30 cellular contexts compared by ENCODE assay signal in genomic region chrX:13420545-13421183, GRCh38.
A peak's percentile ranks its signal among the peaks of the same experiment; 100 is the strongest.
DNase-seq lines count a peak whose midpoint lies in the region; ATAC-seq and TF ChIP-seq lines count a peak whose summit lies in the region.
"Had no signal": no experiment of that assay in that cellular context is flagged by ENCODE, and none has a peak within 500 bp of the region (broad histone marks: within the 10 kb centered on the region; RNA-seq: fewer than 3 reads in every experiment).

No MANE protein-coding gene starts in this region.

- H3K4ac ChIP-seq in H9 (ENCODE audit: low read depth, low read length) = no peak overlapping the region

- H2BK15ac ChIP-seq in H9 (ENCODE audit: low read depth, low read length) = peak overlapping the region; percentile 37; the same call in 1 of the 2 replicates

- H2AFZ ChIP-seq in H9 (ENCODE audit: low read length) = no peak overlapping the region
- H2AFZ ChIP-seq: PC-9 had no signal

- no peaks in the 10 kb centered on the region for H3K79me1 ChIP-seq in H9 (ENCODE audit: insufficient read depth, low read depth, low read length, poor library complexity, severe bottlenecking)

- H3K27me3 ChIP-seq in DOHH2 (ENCODE audit: control insufficient read depth, low read length) (no peaks in the 10 kb centered on the region), H9 (ENCODE audit: insufficient read depth, low read length) (no peaks in the 10 kb centered on the region)
- H3K27me3 ChIP-seq: stomach, upper lobe of left lung had no signal

- no peak overlapping the region for H2BK20ac ChIP-seq in H9 (ENCODE audit: low read depth, low read length, poor library complexity, severe bottlenecking)

- no peak for TF ChIP-seq CTCF in DOHH2 (IDR thresholded peaks at IDR 0.05; ENCODE audit: low read depth, low read length, poor library complexity, severe bottlenecking)
- no peak for TF ChIP-seq CTCF in H9 (conservative IDR thresholded peaks at IDR 0.05)

- peaks cover 3% of the 10 kb centered on the region for H3K23me2 ChIP-seq in H9 (ENCODE audit: insufficient read length, low read depth, low read length, poor library complexity, severe bottlenecking)

- H2AK5ac ChIP-seq in H9 (ENCODE audit: insufficient read length, low read length) = no peak overlapping the region

- no peak overlapping the region for H3K14ac ChIP-seq in H9 (ENCODE audit: insufficient read depth, low read length)

- no peak overlapping the region for H2BK12ac ChIP-seq in H9 (ENCODE audit: insufficient read length, low read depth, low read length)

- H4K8ac ChIP-seq in H9 (replicated peaks; ENCODE audit: insufficient read length, low read depth, low read length) = no peak overlapping the region

- peaks cover 64 to 76% of the 10 kb centered on the region in 2 experiments for H3K9me3 Mint-ChIP-seq in H9
- no peaks in the 10 kb centered on the region for H3K9me3 Mint-ChIP-seq in activated CD4-positive, alpha-beta T cell treated with anti-CD3 and anti-CD28 coated beads for 36 hours (ENCODE audit: low read depth)
- H3K9me3 Mint-ChIP-seq: natural killer cell had no signal

- H3K9me3 ChIP-seq in DOHH2 (ENCODE audit: control insufficient read depth, insufficient read depth, low read length) (no peaks in the 10 kb centered on the region), H9 (ENCODE audit: control insufficient read depth, low read depth, low read length) (peaks cover 6% of the 10 kb centered on the region)
- H3K9me3 ChIP-seq: adrenal gland had no signal

- POLR2A ChIA-PET in activated CD4-positive, alpha-beta T cell treated with anti-CD3 and anti-CD28 coated beads for 36 hours (lab: Charles Lee) = no interaction called here

- H3K27ac ChIP-seq in DOHH2 (ENCODE audit: low read depth, low read length) = peak overlapping the region; percentile 91
- H3K27ac ChIP-seq in H9 (ENCODE audit: insufficient read length, low read depth, low read length) = no peak overlapping the region
- H3K27ac ChIP-seq: adrenal gland, PC-9, stomach, upper lobe of left lung, VCaP had no signal

- H3K4me3 Mint-ChIP-seq in H9 = no peak overlapping the region
- no peak overlapping the region for H3K4me3 Mint-ChIP-seq in activated CD4-positive, alpha-beta T cell treated with anti-CD3 and anti-CD28 coated beads for 36 hours
- H3K4me3 Mint-ChIP-seq: natural killer cell, T-helper 17 cell had no signal

- intact Hi-C loops in activated CD4-positive, alpha-beta T cell treated with anti-CD3 and anti-CD28 coated beads for 36 hours (cut with DNase I, micrococcal nuclease) = no loop called here

- H4K5ac ChIP-seq in H9 (ENCODE audit: insufficient read length, low read depth, low read length) = no peak overlapping the region

- no peak overlapping the region for H4K91ac ChIP-seq in H9 (ENCODE audit: insufficient read length, low read depth, low read length)

- H2BK5ac ChIP-seq in H9 (ENCODE audit: insufficient read length, low read length) = no peak overlapping the region

- H3F3A ChIP-seq in DOHH2 (ENCODE audit: control insufficient read depth, insufficient read depth) = no peaks in the 10 kb centered on the region

- H4K20me1 ChIP-seq in DOHH2 (ENCODE audit: control insufficient read depth, insufficient read depth, low read depth, low read length) (no peaks in the 10 kb centered on the region), H9 (ENCODE audit: control insufficient read depth, insufficient read depth, insufficient read length) (no peaks in the 10 kb centered on the region)

- H3K23ac ChIP-seq in H9 (ENCODE audit: insufficient read length, low read depth, low read length) = no peak overlapping the region

- H3K36me3 ChIP-seq in DOHH2 (ENCODE audit: control insufficient read depth, low read length) = no peaks in the 10 kb centered on the region
- H3K36me3 ChIP-seq: adrenal gland, stomach, upper lobe of left lung had no signal

- H3K4me1 ChIP-seq in DOHH2 (ENCODE audit: control insufficient read depth, low read length) = peaks cover 79% of the 10 kb centered on the region
- peaks cover 2% of the 10 kb centered on the region; the same call in 1 of the 2 replicates for H3K4me1 ChIP-seq in H9 (ENCODE audit: insufficient read depth, low read length)
- H3K4me1 ChIP-seq: adrenal gland, stomach, upper lobe of left lung had no signal

- peak overlapping the region; percentile 79 for H3K4me3 ChIP-seq in DOHH2 (ENCODE audit: low read length)
- H3K4me3 ChIP-seq: adrenal gland, dorsolateral prefrontal cortex, lung, PC-9, stomach, upper lobe of left lung had no signal

- H3K36me3 Mint-ChIP-seq in H9 (ENCODE audit: insufficient read depth in 1 of 3, low read depth in 3 of 3) = peaks cover 3 to 14% (median 8%) of the 10 kb centered on the region in 3 experiments; a peak in 6 of 7 replicates
- H3K36me3 Mint-ChIP-seq in activated CD4-positive, alpha-beta T cell treated with anti-CD3 and anti-CD28 coated beads for 36 hours (ENCODE audit: low read depth) = no peaks in the 10 kb centered on the region
- H3K36me3 Mint-ChIP-seq: natural killer cell had no signal

- peaks cover 7% of the 10 kb centered on the region; the same call in 1 of the 2 replicates for H3K79me2 ChIP-seq in DOHH2 (ENCODE audit: control insufficient read depth, low read length)
- H3K79me2 ChIP-seq in H9 (ENCODE audit: insufficient read depth, low read length) = no peaks in the 10 kb centered on the region

- H3K27ac Mint-ChIP-seq in H9 = no peak overlapping the region
- H3K27ac Mint-ChIP-seq in activated CD4-positive, alpha-beta T cell treated with anti-CD3 and anti-CD28 coated beads for 36 hours = no peak overlapping the region
- H3K27ac Mint-ChIP-seq: natural killer cell, T-helper 17 cell had no signal

- no peaks in the 10 kb centered on the region for H3K9me2 ChIP-seq in DOHH2 (replicated peaks; ENCODE audit: control insufficient read depth, low read length)

- no peak overlapping the region for H2BK120ac ChIP-seq in H9 (ENCODE audit: low read depth, low read length, poor library complexity, severe bottlenecking)

- ATAC-seq in activated CD4-positive, alpha-beta T cell treated with anti-CD3 and anti-CD28 coated beads for 36 hours = no peak
- ATAC-seq: natural killer cell, T-helper 17 cell had no signal

- H3K4me2 ChIP-seq in DOHH2 (ENCODE audit: low read length) (peak overlapping the region; percentile 91), H9 (ENCODE audit: insufficient read depth, insufficient read length, low read length) (no peak overlapping the region)
- H3K4me2 ChIP-seq: PC-9 had no signal

- H3K4me1 Mint-ChIP-seq in H9 = peaks cover 0 to 11% of the 10 kb centered on the region in 2 experiments; a peak in 2 of 4 replicates
- H3K4me1 Mint-ChIP-seq in activated CD4-positive, alpha-beta T cell treated with anti-CD3 and anti-CD28 coated beads for 36 hours = peaks cover 9% of the 10 kb centered on the region

- no peak overlapping the region for H3K18ac ChIP-seq in H9 (ENCODE audit: insufficient read length, low read depth, low read length)

- H3K27me3 Mint-ChIP-seq in H9 (ENCODE audit: low read depth) = no peaks in the 10 kb centered on the region; the same call in 1 of the 2 replicates
- H3K27me3 Mint-ChIP-seq in activated CD4-positive, alpha-beta T cell treated with anti-CD3 and anti-CD28 coated beads for 36 hours = no peaks in the 10 kb centered on the region
- H3K27me3 Mint-ChIP-seq: T-helper 17 cell had no signal

- no peak overlapping the region for H3T11ph ChIP-seq in H9 (ENCODE audit: low read length)

- no CpG with 5 or more reads among the region's 4 CpGs for WGBS in H9 (ENCODE audit: extremely low coverage, insufficient read length, low lambda C conversion rate)

- no peak overlapping the region for H3K9ac ChIP-seq in H9 (ENCODE audit: extremely low read depth, insufficient read length, low read length)

- no peak for DNase-seq in H9
- DNase-seq in foreskin melanocyte = peak; percentile 64
- peak; percentile 60 for DNase-seq in pons (ENCODE audit: low spot score)
- DNase-seq in 8988T = no peak
- no peak for DNase-seq in NCI-H748 (lab: John Stamatoyannopoulos, UW; ENCODE audit: unreplicated experiment)
- no peak for DNase-seq in NCI-H146 treated with DMSO at 0.1 percent for 48 hours (lab: John Stamatoyannopoulos, UW; ENCODE audit: unreplicated experiment)
- no peak for DNase-seq in activated CD4-positive, alpha-beta T cell treated with anti-CD3 and anti-CD28 coated beads for 36 hours
- DNase-seq: activated CD4-positive, alpha-beta T cell treated with anti-CD3 and anti-CD28 coated beads, Interleukin-2, amount 50 U/mL, for 4 hours; activated gamma-delta T cell; adrenal gland; AML-193; Calu3; central memory CD4-positive, alpha-beta T cell; dorsolateral prefrontal cortex; EL; hippocampal formation; KBM-7; natural killer cell; NCI-H187; NCI-H2227 treated with DMSO at 0.1 percent for 48 hours; NCI-H82; PC-9; SIG-M5; stimulated activated CD4-positive, alpha-beta T cell treated with anti-CD3 and anti-CD28 coated beads, Interleukin-2, amount 100 ng/mL, for 48 hours; stomach; T-helper 17 cell; upper lobe of left lung had no signal

- CTCF ChIA-PET in activated CD4-positive, alpha-beta T cell treated with anti-CD3 and anti-CD28 coated beads for 36 hours (lab: Charles Lee) = no interaction called here

- no peak overlapping the region for H3K56ac ChIP-seq in H9 (ENCODE audit: insufficient read length, low read depth, low read length)

Comparison
In these comparisons a context has a peak if more than half of its experiments do, and no peak if none do; other contexts are left out.
1. DNase-seq: peak in foreskin melanocyte (single experiment) and pons (single experiment); none in H9 (single experiment), 8988T (single experiment), NCI-H748 (single experiment), NCI-H146 treated with DMSO at 0.1 percent for 48 hours (single experiment) and activated CD4-positive, alpha-beta T cell treated with anti-CD3 and anti-CD28 coated beads for 36 hours (single experiment).